Comparison of ENCODE assay signal across 8 cellular contexts in the genomic region with DNA sequence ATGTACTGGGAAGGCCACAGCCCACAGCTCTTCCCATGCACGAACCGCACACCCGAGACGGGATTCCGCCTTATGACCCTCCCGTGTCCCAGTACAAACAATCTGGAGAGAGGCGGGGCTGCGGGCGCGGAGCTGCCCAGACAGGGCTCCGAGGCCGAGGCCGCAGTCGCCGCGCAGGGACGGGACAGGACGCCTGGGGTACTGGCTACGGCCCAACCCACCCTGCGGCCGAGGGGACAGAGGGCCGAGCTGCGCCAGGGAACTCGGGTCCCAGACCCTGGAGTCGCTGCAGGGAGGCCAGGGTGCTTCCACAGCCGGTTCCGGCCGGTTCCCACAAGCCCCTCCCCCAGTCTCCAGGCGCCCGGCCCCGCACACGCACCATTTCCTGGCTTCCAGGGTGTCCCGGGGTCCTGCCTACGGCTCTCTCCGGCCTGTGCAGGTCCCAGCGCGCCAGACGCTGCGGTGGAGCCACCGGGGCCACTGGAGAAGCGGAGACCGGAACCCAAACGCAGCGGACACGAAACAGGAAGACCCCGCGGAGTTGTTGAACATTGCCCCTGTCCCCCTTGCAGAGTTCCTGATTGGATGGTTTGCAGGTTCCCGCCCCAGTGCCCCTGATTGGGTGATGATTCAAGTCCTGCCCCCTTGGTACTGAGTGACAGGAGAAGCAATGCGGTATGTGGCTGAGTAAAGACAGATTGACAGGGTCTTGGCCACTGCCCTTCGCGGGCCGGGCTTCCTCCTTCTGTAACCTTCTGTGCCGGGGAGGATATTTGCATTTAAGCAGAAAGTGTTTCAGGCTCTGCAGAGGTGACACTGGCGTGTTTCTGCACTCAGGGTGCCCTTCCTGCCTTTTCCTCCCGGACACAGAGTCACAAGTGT. TPM values are rescaled to one million over a fixed set of nuclear protein-coding genes. Genes with fewer than 3 reads are reported as not detected.
DNase-seq lines count a peak whose midpoint lies in the region; ATAC-seq and TF ChIP-seq lines count a peak whose summit lies in the region.

A gene (minus strand): TSS at position 532 of the 882 bp plus-strand sequence. CDS start 150 bp downstream, at position 382.

- no peaks in the 10 kb centered on the region for H3K27me3 Mint-ChIP-seq in activated CD4-positive, alpha-beta T cell treated with anti-CD3 and anti-CD28 coated beads, Interleukin-2, amount 10 ng/mL, durations not matched to agents 24 days and 14 days

- peak within 1 kb of the TSS; percentile 95 for H3K4me3 Mint-ChIP-seq in activated CD4-positive, alpha-beta T cell treated with anti-CD3 and anti-CD28 coated beads, Interleukin-2, amount 10 ng/mL, durations not matched to agents 24 days and 14 days

- no peaks in the 10 kb centered on the region for H3K27me3 ChIP-seq in BJ (ENCODE audit: control insufficient read depth, insufficient read depth, low read length)

- ATAC-seq in GM19324 (IDR thresholded peaks at IDR 0.05; ENCODE audit: low FRiP score, unreplicated experiment) (peak; percentile 97), HG03469 (IDR thresholded peaks at IDR 0.05; ENCODE audit: unreplicated experiment) (peak; percentile 82), left lobe of liver (peak; percentile 93)

- no peak for TF ChIP-seq CTCF in BJ (IDR thresholded peaks at IDR 0.05; ENCODE audit: insufficient read depth, low read depth, low read length)

- peak within 1 kb of the TSS; percentile 90 for H3K4me3 ChIP-seq in BJ (ENCODE audit: low read depth, low read length)

- CTCF ChIA-PET in BJ (lab: Yijun Ruan, JAX) = interaction anchor here (0.6 to 1.5 kb wide), 7 partner anchors 9 to 1169 kb away, joined by 3 to 7 read pairs (median 3); no protein-coding TSS in a partner anchor

- intact Hi-C loops in activated CD4-positive, alpha-beta T cell treated with anti-CD3 and anti-CD28 coated beads, Interleukin-2, amount 10 ng/mL, durations not matched to agents 24 days and 14 days (cut with micrococcal nuclease) = loop anchor here (1.0 to 5.0 kb wide), 5 partner anchors 54 to 259 kb away; a partner anchor contains a TSS

- peaks cover 35% of the 10 kb centered on the region for H3K36me3 Mint-ChIP-seq in activated CD4-positive, alpha-beta T cell treated with anti-CD3 and anti-CD28 coated beads, Interleukin-2, amount 10 ng/mL, durations not matched to agents 24 days and 14 days (ENCODE audit: low read depth)

- peaks cover 23% of the 10 kb centered on the region for H3K4me1 Mint-ChIP-seq in activated CD4-positive, alpha-beta T cell treated with anti-CD3 and anti-CD28 coated beads, Interleukin-2, amount 10 ng/mL, durations not matched to agents 24 days and 14 days

- H3K9me3 Mint-ChIP-seq in activated CD4-positive, alpha-beta T cell treated with anti-CD3 and anti-CD28 coated beads, Interleukin-2, amount 10 ng/mL, durations not matched to agents 24 days and 14 days = peaks cover 15% of the 10 kb centered on the region

- DNase-seq in BJ (ENCODE audit: low read depth) = peak; percentile 94
- peak; percentile 97 for DNase-seq in NCI-H526 treated with DMSO at 0.1 percent for 48 hours (lab: John Stamatoyannopoulos, UW)
- DNase-seq in activated CD4-positive, alpha-beta T cell treated with anti-CD3 and anti-CD28 coated beads, Interleukin-2, amount 10 ng/mL, durations not matched to agents 24 days and 14 days = peak; percentile 98
- peak; percentile 96 for DNase-seq in dedifferentiated amniotic fluid mesenchymal stem cell (ENCODE audit: extremely low spot score)
- DNase-seq in left lobe of liver (ENCODE audit: low spot score) = peak; percentile 97
- DNase-seq in stimulated activated CD4-positive, alpha-beta T cell treated with anti-CD3 and anti-CD28 coated beads, Interleukin-2, amount 100 ng/mL, for 4 hours (ENCODE audit: low read depth) = peak; percentile 87

- POLR2A ChIA-PET in BJ (lab: Charles Lee) = interaction anchor here (0.6 kb wide), 1 partner anchor 321 kb away, joined by 11 read pairs; no protein-coding TSS in a partner anchor

- peak within 1 kb of the TSS; percentile 96 for H3K27ac Mint-ChIP-seq in activated CD4-positive, alpha-beta T cell treated with anti-CD3 and anti-CD28 coated beads, Interleukin-2, amount 10 ng/mL, durations not matched to agents 24 days and 14 days

- peaks cover 2% of the 10 kb centered on the region for H3K36me3 ChIP-seq in BJ (ENCODE audit: control insufficient read depth, insufficient read depth, low read length)

RNA-seq across cellular contexts. Expression of the gene that starts here (rescaled TPM):
- polyA plus RNA-seq in BJ (2011; rRNA removed) = 1.4 and 2.9 TPM in 2 replicates
- 3.3 and 4.2 TPM in 2 replicates for polyA minus RNA-seq in BJ (2011; rRNA and poly(A)+ RNA removed)
- 5.6 and 7.0 TPM in 2 replicates for total RNA-seq in activated CD4-positive, alpha-beta T cell treated with anti-CD3 and anti-CD28 coated beads, Interleukin-2, amount 10 ng/mL, durations not matched to agents 24 days and 14 days
- total RNA-seq in left lobe of liver = 5.3 TPM

Comparison
In these comparisons a context has a peak if more than half of its experiments do, and no peak if none do; other contexts are left out.
1. Peak in every context shown above with its lines: DNase-seq, ATAC-seq and H3K4me3 ChIP-seq.